13 cellular contexts compared by ENCODE assay signal in genomic region chr9:89814340-89815040, GRCh38.
DNase-seq lines count a peak whose midpoint lies in the region; ATAC-seq and TF ChIP-seq lines count a peak whose summit lies in the region.
"Had no signal": no experiment of that assay in that cellular context is flagged by ENCODE, and none has a peak within 500 bp of the region (broad histone marks: within the 10 kb centered on the region; RNA-seq: fewer than 3 reads in every experiment).

No MANE protein-coding gene starts in this region.

- DNase-seq in activated CD8-positive, alpha-beta memory T cell treated with anti-CD3 and anti-CD28 coated beads, Interleukin-2, amount 10 ng/mL, durations not matched to agents 7 days and 5 days, result peak; percentile 43
- DNase-seq in activated CD8-positive, alpha-beta memory T cell treated with anti-CD3 and anti-CD28 coated beads, Interleukin-2, amount 50 U/mL, for 4 hours, result no peak
- DNase-seq in glomerular visceral epithelial cell (ENCODE audit: extremely low spot score) (peak; percentile 64), type B pancreatic cell (ENCODE audit: extremely low spot score, unreplicated experiment) (peak; percentile 65), NCI-H187 treated with DMSO at 0.1 percent for 48 hours (lab: John Stamatoyannopoulos, UW) (no peak), HAP-1 (ENCODE audit: low spot score in 2 of 2) (no peak)
- DNase-seq: activated naive CD4-positive, alpha-beta T cell treated with anti-CD3 and anti-CD28 coated beads, Interleukin-2, amount 50 U/mL, for 16 hours; gastrocnemius medialis; right cardiac atrium had no signal

- peak overlapping the region; percentile 73 for H3K9ac ChIP-seq in OCI-LY3 (ENCODE audit: low read length)

- H3K9me3 Mint-ChIP-seq in activated CD8-positive, alpha-beta memory T cell treated with anti-CD3 and anti-CD28 coated beads, Interleukin-2, amount 10 ng/mL, durations not matched to agents 7 days and 5 days (ENCODE audit: low read depth), result no peaks in the 10 kb centered on the region
- H3K9me3 Mint-ChIP-seq in type B pancreatic cell, result peaks cover 4% of the 10 kb centered on the region

- no peak overlapping the region for H3K4me3 Mint-ChIP-seq in activated CD8-positive, alpha-beta memory T cell treated with anti-CD3 and anti-CD28 coated beads, Interleukin-2, amount 10 ng/mL, durations not matched to agents 7 days and 5 days
- H3K4me3 Mint-ChIP-seq in type B pancreatic cell, result no peak overlapping the region

- peak; percentile 30 for ATAC-seq in activated CD8-positive, alpha-beta memory T cell treated with anti-CD3 and anti-CD28 coated beads, Interleukin-2, amount 10 ng/mL, durations not matched to agents 7 days and 5 days
- no peak for ATAC-seq in HG03442 (IDR thresholded peaks at IDR 0.05; ENCODE audit: unreplicated experiment)
- ATAC-seq: gastrocnemius medialis had no signal

- H3K36me3 ChIP-seq in OCI-LY3 (replicated peaks; ENCODE audit: low read depth, low read length) (no peaks in the 10 kb centered on the region), HAP-1 (replicated peaks) (no peaks in the 10 kb centered on the region)
- H3K36me3 ChIP-seq: gastrocnemius medialis had no signal

- H3K4me3 ChIP-seq in OCI-LY3 (ENCODE audit: low read length), result peak overlapping the region; percentile 30
- H3K4me3 ChIP-seq in HAP-1, result no peak overlapping the region
- H3K4me3 ChIP-seq: gastrocnemius medialis had no signal

- no peaks in the 10 kb centered on the region for H3K27me3 ChIP-seq in OCI-LY3 (ENCODE audit: low read depth, low read length)
- H3K27me3 ChIP-seq in HAP-1 (ENCODE audit: low read depth), result 0 out of 2 replicates have a peak, but pooled peaks cover under 1% of the 10 kb centered on the region
- H3K27me3 ChIP-seq: gastrocnemius medialis had no signal

- peaks cover 54% of the 10 kb centered on the region for H3K27me3 Mint-ChIP-seq in activated CD8-positive, alpha-beta memory T cell treated with anti-CD3 and anti-CD28 coated beads, Interleukin-2, amount 10 ng/mL, durations not matched to agents 7 days and 5 days
- peaks cover 28% of the 10 kb centered on the region for H3K27me3 Mint-ChIP-seq in type B pancreatic cell

- no peak for TF ChIP-seq CTCF in OCI-LY3 (IDR thresholded peaks at IDR 0.05; ENCODE audit: low read depth, low read length)
- TF ChIP-seq CTCF in type B pancreatic cell (conservative IDR thresholded peaks at IDR 0.05), result peak; percentile 17

- peak overlapping the region; percentile 80 for H3K4me2 ChIP-seq in OCI-LY3 (ENCODE audit: low read length)

- H3K27ac ChIP-seq in OCI-LY3 (ENCODE audit: low read length), result peak overlapping the region; percentile 95
- H3K27ac ChIP-seq: C4-2B, gastrocnemius medialis, HL-60 had no signal

- H3K9me3 ChIP-seq in OCI-LY3 (ENCODE audit: insufficient read depth, low read length), result no peaks in the 10 kb centered on the region
- H3K9me3 ChIP-seq in HAP-1, result no peaks in the 10 kb centered on the region
- H3K9me3 ChIP-seq: gastrocnemius medialis had no signal

- no peaks in the 10 kb centered on the region for H3K36me3 Mint-ChIP-seq in activated CD8-positive, alpha-beta memory T cell treated with anti-CD3 and anti-CD28 coated beads, Interleukin-2, amount 10 ng/mL, durations not matched to agents 7 days and 5 days
- no peaks in the 10 kb centered on the region for H3K36me3 Mint-ChIP-seq in type B pancreatic cell

- H3K27ac Mint-ChIP-seq in activated CD8-positive, alpha-beta memory T cell treated with anti-CD3 and anti-CD28 coated beads, Interleukin-2, amount 10 ng/mL, durations not matched to agents 7 days and 5 days, result peak overlapping the region; percentile 43
- no peak overlapping the region for H3K27ac Mint-ChIP-seq in type B pancreatic cell

- peaks cover 19% of the 10 kb centered on the region for H3K4me1 Mint-ChIP-seq in activated CD8-positive, alpha-beta memory T cell treated with anti-CD3 and anti-CD28 coated beads, Interleukin-2, amount 10 ng/mL, durations not matched to agents 7 days and 5 days
- peaks cover 51% of the 10 kb centered on the region for H3K4me1 Mint-ChIP-seq in type B pancreatic cell (ENCODE audit: unreplicated experiment)

- in situ Hi-C loops in HAP-1 (cut with MboI; ENCODE audit: low sequenced_read_pairs), result no loop called here

- CTCF ChIA-PET in activated CD8-positive, alpha-beta memory T cell treated with anti-CD3 and anti-CD28 coated beads, Interleukin-2, amount 10 ng/mL, durations not matched to agents 7 days and 5 days (lab: Charles Lee), result interaction anchor here (0.6 to 1.2 kb wide), 5 partner anchors 12 to 211 kb away, joined by 3 to 5 read pairs (median 3); no protein-coding TSS in a partner anchor

- H4K20me1 ChIP-seq in OCI-LY3 (ENCODE audit: insufficient read depth, low read length), result no peaks in the 10 kb centered on the region

- no peaks in the 10 kb centered on the region for H3K79me2 ChIP-seq in OCI-LY3 (ENCODE audit: low read length)

- H2AFZ ChIP-seq in OCI-LY3 (ENCODE audit: low read depth, low read length), result peak overlapping the region; percentile 90; the same call in 1 of the 2 replicates

- H3K4me1 ChIP-seq in OCI-LY3 (ENCODE audit: low read length), result peaks cover 59% of the 10 kb centered on the region
- H3K4me1 ChIP-seq in HAP-1, result no peaks in the 10 kb centered on the region
- H3K4me1 ChIP-seq: gastrocnemius medialis had no signal

Comparison
In these comparisons a context has a peak if more than half of its experiments do, and no peak if none do; other contexts are left out.
1. DNase-seq: peak in activated CD8-positive, alpha-beta memory T cell treated with anti-CD3 and anti-CD28 coated beads, Interleukin-2, amount 10 ng/mL, durations not matched to agents 7 days and 5 days (single experiment), glomerular visceral epithelial cell (single experiment) and type B pancreatic cell (single experiment); none in activated CD8-positive, alpha-beta memory T cell treated with anti-CD3 and anti-CD28 coated beads, Interleukin-2, amount 50 U/mL, for 4 hours (single experiment), NCI-H187 treated with DMSO at 0.1 percent for 48 hours (single experiment) and HAP-1 (0 of 2).